8 cellular contexts compared by ENCODE assay signal in genomic region chr15:88649753-88650551, GRCh38. TPM values are rescaled to one million over a fixed set of nuclear protein-coding genes. Genes with fewer than 3 reads are reported as not detected.
A peak's percentile ranks its signal among the peaks of the same experiment; 100 is the strongest.
DNase-seq lines count a peak whose midpoint lies in the region; ATAC-seq and TF ChIP-seq lines count a peak whose summit lies in the region.
"Had no signal": no experiment of that assay in that cellular context is flagged by ENCODE, and none has a peak within 500 bp of the region (broad histone marks: within the 10 kb centered on the region; RNA-seq: fewer than 3 reads in every experiment).

No MANE protein-coding gene starts in this region.

- DNase-seq in HFFc6 (no peak), immature natural killer cell (no peak), DMS153 treated with DMSO at 0.1 percent for 48 hours (lab: John Stamatoyannopoulos, UW; ENCODE audit: unreplicated experiment) (no peak), OCI-M2 (lab: John Stamatoyannopoulos, UW; ENCODE audit: unreplicated experiment) (no peak)
- DNase-seq in activated CD8-positive, alpha-beta T cell treated with anti-CD3 and anti-CD28 coated beads for 36 hours, result no peak
- no peak for DNase-seq in stimulated activated CD4-positive, alpha-beta T cell treated with anti-CD3 and anti-CD28 coated beads, Interleukin-2, amount 100 ng/mL, for 48 hours
- DNase-seq: NCI-H1048 had no signal

- peaks cover 26% of the 10 kb centered on the region for H3K4me1 Mint-ChIP-seq in HFFc6 (ENCODE audit: low read depth)
- H3K4me1 Mint-ChIP-seq in activated CD8-positive, alpha-beta T cell treated with anti-CD3 and anti-CD28 coated beads for 36 hours (ENCODE audit: low read depth), result peaks cover 77% of the 10 kb centered on the region
- peaks cover 55 to 60% of the 10 kb centered on the region in 2 donors for H3K4me1 Mint-ChIP-seq in immature natural killer cell
- H3K4me1 Mint-ChIP-seq in stimulated activated memory B cell treated with anti-CD40 and anti-IgM and Interleukin-4, amounts not matched to agents 10 μg/mL and 1 μg/mL and 100 μg/mL, for 72 hours, result peaks cover 65% of the 10 kb centered on the region

- H3K9me3 Mint-ChIP-seq in HFFc6, result no peaks in the 10 kb centered on the region
- H3K9me3 Mint-ChIP-seq in activated CD8-positive, alpha-beta T cell treated with anti-CD3 and anti-CD28 coated beads for 36 hours, result no peaks in the 10 kb centered on the region
- peaks cover 0 to 2% (median 0%) of the 10 kb centered on the region in 6 donors for H3K9me3 Mint-ChIP-seq in immature natural killer cell
- no peaks in the 10 kb centered on the region for H3K9me3 Mint-ChIP-seq in stimulated activated memory B cell treated with anti-CD40 and anti-IgM and Interleukin-4, amounts not matched to agents 10 μg/mL and 1 μg/mL and 100 μg/mL, for 72 hours

- intact Hi-C loops in activated CD8-positive, alpha-beta T cell treated with anti-CD3 and anti-CD28 coated beads for 36 hours (cut with micrococcal nuclease), result no loop called here

- H3K27ac Mint-ChIP-seq in HFFc6 (peak overlapping the region; percentile 80), immature natural killer cell (peak overlapping the region; percentile 85 to 94 (median 92))
- peak overlapping the region; percentile 98 for H3K27ac Mint-ChIP-seq in activated CD8-positive, alpha-beta T cell treated with anti-CD3 and anti-CD28 coated beads for 36 hours
- peak overlapping the region; percentile 95 for H3K27ac Mint-ChIP-seq in stimulated activated memory B cell treated with anti-CD40 and anti-IgM and Interleukin-4, amounts not matched to agents 10 μg/mL and 1 μg/mL and 100 μg/mL, for 72 hours

- CTCF ChIA-PET in activated CD8-positive, alpha-beta T cell treated with anti-CD3 and anti-CD28 coated beads for 36 hours (lab: Charles Lee), result interaction anchor here (1.2 to 5.6 kb wide), 3 partner anchors 12 to 26 kb away, joined by 5 to 24 read pairs (median 12); partner anchors contain the start of gene ISG20

- no peak for ATAC-seq in activated CD8-positive, alpha-beta T cell treated with anti-CD3 and anti-CD28 coated beads for 36 hours
- no peak for ATAC-seq in stimulated activated memory B cell treated with anti-CD40 and anti-IgM and Interleukin-4, amounts not matched to agents 10 μg/mL and 1 μg/mL and 100 μg/mL, for 72 hours

- POLR2A ChIA-PET in activated CD8-positive, alpha-beta T cell treated with anti-CD3 and anti-CD28 coated beads for 36 hours (lab: Charles Lee), result interaction anchor here (0.5 to 4.0 kb wide), 7 partner anchors 9 to 183 kb away, joined by 3 to 23 read pairs (median 5); partner anchors contain the start of genes ISG20, MRPL46 and MRPS11

- no peak for TF ChIP-seq CTCF in HFFc6 (IDR thresholded peaks at IDR 0.05)
- no peak for TF ChIP-seq CTCF in activated CD8-positive, alpha-beta T cell treated with anti-CD3 and anti-CD28 coated beads for 36 hours (IDR thresholded peaks at IDR 0.05)

- H3K36me3 Mint-ChIP-seq in HFFc6 (ENCODE audit: low read depth), result no peaks in the 10 kb centered on the region
- H3K36me3 Mint-ChIP-seq in activated CD8-positive, alpha-beta T cell treated with anti-CD3 and anti-CD28 coated beads for 36 hours (ENCODE audit: low read depth), result peaks cover 28% of the 10 kb centered on the region
- peaks cover 9 to 32% (median 23%) of the 10 kb centered on the region in 3 donors for H3K36me3 Mint-ChIP-seq in immature natural killer cell
- H3K36me3 Mint-ChIP-seq in stimulated activated memory B cell treated with anti-CD40 and anti-IgM and Interleukin-4, amounts not matched to agents 10 μg/mL and 1 μg/mL and 100 μg/mL, for 72 hours, result peaks cover 40% of the 10 kb centered on the region

- peaks cover 4% of the 10 kb centered on the region for H3K27me3 Mint-ChIP-seq in HFFc6 (ENCODE audit: insufficient read depth)
- H3K27me3 Mint-ChIP-seq in activated CD8-positive, alpha-beta T cell treated with anti-CD3 and anti-CD28 coated beads for 36 hours, result no peaks in the 10 kb centered on the region
- peaks cover 0 to 3% (median 2%) of the 10 kb centered on the region in 3 donors for H3K27me3 Mint-ChIP-seq in immature natural killer cell (ENCODE audit: low read depth in 3 of 3)
- H3K27me3 Mint-ChIP-seq in stimulated activated memory B cell treated with anti-CD40 and anti-IgM and Interleukin-4, amounts not matched to agents 10 μg/mL and 1 μg/mL and 100 μg/mL, for 72 hours, result no peaks in the 10 kb centered on the region

- H3K4me3 Mint-ChIP-seq in HFFc6, result no peak overlapping the region
- peak overlapping the region; percentile 73 for H3K4me3 Mint-ChIP-seq in activated CD8-positive, alpha-beta T cell treated with anti-CD3 and anti-CD28 coated beads for 36 hours
- peak overlapping the region; percentile 13 to 75 (median 67) for H3K4me3 Mint-ChIP-seq in immature natural killer cell
- peak overlapping the region; percentile 54 for H3K4me3 Mint-ChIP-seq in stimulated activated memory B cell treated with anti-CD40 and anti-IgM and Interleukin-4, amounts not matched to agents 10 μg/mL and 1 μg/mL and 100 μg/mL, for 72 hours

RNA-seq across cellular contexts. Expression of gene ISG20, which starts 11.1 kb away (rescaled TPM):
- 1 to 10 TPM in 1 of 6 experiments, under 1 TPM in 5; 0.47 to 1.5 (median 0.76) TPM for total RNA-seq in HFFc6 (2021; fragmentation: NEBNext Ultra II Directional; extraction: Animal tissue kit (Norgen Biotek cat#: 25700))
- 10 to 100 TPM; 75.1 to 82.8 TPM for total RNA-seq in activated CD8-positive, alpha-beta T cell treated with anti-CD3 and anti-CD28 coated beads for 36 hours
- polyA plus RNA-seq in immature natural killer cell, result 100 to 1,000 TPM; 286 to 365 (median 342) TPM

RNA-seq across cellular contexts. Expression of gene AEN, which starts 28.8 kb away (rescaled TPM):
- total RNA-seq in HFFc6 (2021; fragmentation: NEBNext Ultra II Directional; extraction: Animal tissue kit (Norgen Biotek cat#: 25700)), result 10 to 100 TPM; 65.4 to 73.4 (median 67.8) TPM
- total RNA-seq in activated CD8-positive, alpha-beta T cell treated with anti-CD3 and anti-CD28 coated beads for 36 hours, result 10 to 100 TPM; 55.2 to 58.4 TPM
- polyA plus RNA-seq in immature natural killer cell, result 10 to 100 TPM; 11.6 to 17.8 (median 12.1) TPM

Comparison
In these comparisons a context has a peak if more than half of its experiments do, and no peak if none do; other contexts are left out.
1. RNA of gene ISG20, which starts 11.1 kb away (total RNA-seq): 75.1 to 82.8 TPM in activated CD8-positive, alpha-beta T cell treated with anti-CD3 and anti-CD28 coated beads for 36 hours; 0.47 to 1.5 TPM in HFFc6; every median in the first group is over 10 times any median in the second.
2. Peak in every context shown above with its lines, with median percentiles within 50 percentile points of each other: H3K27ac Mint-ChIP-seq.